In the genomic region with DNA sequence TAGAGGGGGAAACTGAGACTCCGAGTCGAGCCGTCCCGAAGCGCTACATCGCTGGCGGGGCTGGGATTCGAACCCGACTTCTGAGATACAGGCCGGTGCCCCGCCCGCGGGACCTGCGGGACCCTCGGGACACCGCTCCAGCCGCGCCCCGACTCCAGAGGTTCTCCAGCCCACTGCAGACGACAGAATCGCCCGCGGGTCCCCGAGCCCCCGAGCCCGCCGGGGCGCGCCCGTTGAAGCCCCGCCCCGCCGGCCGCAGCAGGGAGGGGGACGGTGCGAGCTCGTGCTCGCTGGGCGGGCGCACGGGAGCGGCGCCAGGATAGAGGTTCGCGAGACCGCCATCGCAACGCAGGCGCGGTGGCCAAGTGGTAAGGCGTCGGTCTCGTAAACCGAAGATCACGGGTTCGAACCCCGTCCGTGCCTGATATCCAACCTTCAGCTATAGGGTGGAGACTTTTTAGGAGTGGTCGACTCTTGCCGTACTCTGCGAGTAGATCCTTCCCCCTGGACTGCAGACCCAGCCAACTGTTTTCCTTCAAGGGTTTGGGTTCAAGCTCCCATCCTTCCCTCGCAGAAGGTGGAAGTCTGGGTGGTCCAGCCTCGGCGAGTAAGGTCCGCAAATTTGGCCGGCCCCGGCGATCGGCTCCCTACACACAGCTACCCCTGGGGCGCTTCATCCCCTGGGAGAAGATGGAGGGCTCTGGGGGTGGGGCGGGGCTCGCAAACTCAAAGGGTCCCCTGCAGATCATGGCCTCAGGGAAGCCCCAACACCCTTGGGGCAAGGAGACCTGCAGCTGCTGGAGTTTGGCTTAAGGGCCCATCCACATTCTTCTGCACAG, we compare ENCODE assay signal across 1 cellular context.
A peak's percentile ranks its signal among the peaks of the same experiment; 100 is the strongest.
TF ChIP-seq lines count a peak whose summit lies in the region.

No MANE protein-coding gene starts in this region.

TF ChIP-seq in K562, 482 proteins besides CTCF, POLR2A, EP300 and RAD21 (continued from another document and continues in another):
- TF ChIP-seq, protein P1, sequence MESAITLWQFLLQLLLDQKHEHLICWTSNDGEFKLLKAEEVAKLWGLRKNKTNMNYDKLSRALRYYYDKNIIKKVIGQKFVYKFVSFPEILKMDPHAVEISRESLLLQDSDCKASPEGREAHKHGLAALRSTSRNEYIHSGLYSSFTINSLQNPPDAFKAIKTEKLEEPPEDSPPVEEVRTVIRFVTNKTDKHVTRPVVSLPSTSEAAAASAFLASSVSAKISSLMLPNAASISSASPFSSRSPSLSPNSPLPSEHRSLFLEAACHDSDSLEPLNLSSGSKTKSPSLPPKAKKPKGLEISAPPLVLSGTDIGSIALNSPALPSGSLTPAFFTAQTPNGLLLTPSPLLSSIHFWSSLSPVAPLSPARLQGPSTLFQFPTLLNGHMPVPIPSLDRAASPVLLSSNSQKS (CRISPR knock-in tag; IDR thresholded peaks at IDR 0.05) = no peak
- no peak for TF ChIP-seq ZNF830 (CRISPR knock-in tag; IDR thresholded peaks at IDR 0.05)
- TF ChIP-seq HLTF (IDR thresholded peaks at IDR 0.05) = no peak
- no peak for TF ChIP-seq CC2D1A (IDR thresholded peaks at IDR 0.05)
- peak; percentile 65; the same call in 1 of the 2 replicates for TF ChIP-seq ZNF511 (CRISPR knock-in tag; IDR thresholded peaks at IDR 0.05)
- TF ChIP-seq HMG20B (CRISPR knock-in tag; IDR thresholded peaks at IDR 0.05) = no peak
- TF ChIP-seq ZNF23 (CRISPR knock-in tag; IDR thresholded peaks at IDR 0.05) = no peak
- TF ChIP-seq, protein P2, sequence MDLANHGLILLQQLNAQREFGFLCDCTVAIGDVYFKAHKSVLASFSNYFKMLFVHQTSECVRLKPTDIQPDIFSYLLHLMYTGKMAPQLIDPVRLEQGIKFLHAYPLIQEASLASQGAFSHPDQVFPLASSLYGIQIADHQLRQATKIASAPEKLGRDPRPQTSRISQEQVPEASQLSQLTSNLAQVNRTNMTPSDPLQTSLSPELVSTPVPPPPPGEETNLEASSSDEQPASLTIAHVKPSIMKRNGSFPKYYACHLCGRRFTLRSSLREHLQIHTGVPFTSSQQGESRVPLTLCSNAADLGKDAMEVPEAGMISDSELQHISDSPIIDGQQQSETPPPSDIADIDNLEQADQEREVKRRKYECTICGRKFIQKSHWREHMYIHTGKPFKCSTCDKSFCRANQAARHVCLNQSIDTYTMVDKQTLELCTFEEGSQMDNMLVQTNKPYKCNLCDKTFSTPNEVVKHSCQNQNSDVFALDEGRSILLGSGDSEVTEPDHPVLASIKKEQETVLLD (IDR thresholded peaks at IDR 0.05) = peak; percentile 71; the same call in 1 of the 2 replicates
- TF ChIP-seq DEAF1 (CRISPR knock-in tag; IDR thresholded peaks at IDR 0.05) = no peak
- no peak for TF ChIP-seq ZSCAN32 (CRISPR knock-in tag; IDR thresholded peaks at IDR 0.05)
- TF ChIP-seq ELF1 (tag; IDR thresholded peaks at IDR 0.05) = no peak
- no peak; a peak in 1 of 4 replicates for TF ChIP-seq RCOR1 (IDR thresholded peaks at IDR 0.05; ENCODE audit: borderline replicate concordance in 1 of 2, low read depth in 2 of 2, low read length in 2 of 2)
- peak; percentile 67; the same call in 1 of the 2 replicates for TF ChIP-seq XRCC5 (IDR thresholded peaks at IDR 0.05; ENCODE audit: low read depth, low read length)
- no peak for TF ChIP-seq SAFB2 (IDR thresholded peaks at IDR 0.05; ENCODE audit: borderline replicate concordance, low read depth, low read length, severe bottlenecking)
- TF ChIP-seq, protein P3, sequence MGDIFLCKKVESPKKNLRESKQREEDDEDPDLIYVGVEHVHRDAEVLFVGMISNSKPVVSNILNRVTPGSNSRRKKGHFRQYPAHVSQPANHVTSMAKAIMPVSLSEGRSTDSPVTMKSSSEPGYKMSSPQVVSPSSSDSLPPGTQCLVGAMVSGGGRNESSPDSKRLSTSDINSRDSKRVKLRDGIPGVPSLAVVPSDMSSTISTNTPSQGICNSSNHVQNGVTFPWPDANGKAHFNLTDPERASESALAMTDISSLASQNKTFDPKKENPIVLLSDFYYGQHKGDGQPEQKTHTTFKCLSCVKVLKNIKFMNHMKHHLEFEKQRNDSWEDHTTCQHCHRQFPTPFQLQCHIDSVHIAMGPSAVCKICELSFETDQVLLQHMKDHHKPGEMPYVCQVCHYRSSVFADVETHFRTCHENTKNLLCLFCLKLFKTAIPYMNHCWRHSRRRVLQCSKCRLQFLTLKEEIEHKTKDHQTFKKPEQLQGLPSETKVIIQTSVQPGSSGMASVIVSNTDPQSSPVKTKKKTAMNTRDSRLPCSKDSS (IDR thresholded peaks at IDR 0.05; ENCODE audit: low read depth, partially characterized antibody) = no peak
- no peak for TF ChIP-seq ARID2 (IDR thresholded peaks at IDR 0.05)
- TF ChIP-seq BDP1 (IDR thresholded peaks at IDR 0.05; ENCODE audit: insufficient read depth, insufficient read length) = peak; percentile 67
- TF ChIP-seq, protein P4, sequence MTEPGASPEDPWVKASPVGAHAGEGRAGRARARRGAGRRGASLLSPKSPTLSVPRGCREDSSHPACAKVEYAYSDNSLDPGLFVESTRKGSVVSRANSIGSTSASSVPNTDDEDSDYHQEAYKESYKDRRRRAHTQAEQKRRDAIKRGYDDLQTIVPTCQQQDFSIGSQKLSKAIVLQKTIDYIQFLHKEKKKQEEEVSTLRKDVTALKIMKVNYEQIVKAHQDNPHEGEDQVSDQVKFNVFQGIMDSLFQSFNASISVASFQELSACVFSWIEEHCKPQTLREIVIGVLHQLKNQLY (CRISPR knock-in tag; conservative IDR thresholded peaks at IDR 0.05) = no peak
- TF ChIP-seq MEIS2 (IDR thresholded peaks at IDR 0.05; ENCODE audit: partially characterized antibody) = peak; percentile 30
- TF ChIP-seq ILK (tag; IDR thresholded peaks at IDR 0.05; ENCODE audit: borderline replicate concordance, low read depth) = no peak
- no peak for TF ChIP-seq PHTF2 (CRISPR knock-in tag; IDR thresholded peaks at IDR 0.05)
- no peak for TF ChIP-seq MAFF (IDR thresholded peaks at IDR 0.05; ENCODE audit: low read length)
- no peak for TF ChIP-seq MEF2A (IDR thresholded peaks at IDR 0.05; ENCODE audit: control insufficient read depth, low read depth, low read length)
- TF ChIP-seq ZNF695 (CRISPR knock-in tag; IDR thresholded peaks at IDR 0.05) = no peak
- no peak for TF ChIP-seq FOXA3 (CRISPR knock-in tag; conservative IDR thresholded peaks at IDR 0.05 in 1 of 2, IDR thresholded peaks at IDR 0.05 in 1 of 2)
- TF ChIP-seq RFX5 (IDR thresholded peaks at IDR 0.05; ENCODE audit: low read depth, low read length) = no peak; the same call in 1 of the 2 replicates
- no peak for TF ChIP-seq TARDBP (IDR thresholded peaks at IDR 0.05)
- TF ChIP-seq RBFOX2 (IDR thresholded peaks at IDR 0.05; ENCODE audit: low read depth, low read length) = peak; percentile 59; the same call in 1 of the 2 replicates
- TF ChIP-seq ZNF780A (CRISPR knock-in tag; IDR thresholded peaks at IDR 0.05) = no peak
- TF ChIP-seq, protein P5, sequence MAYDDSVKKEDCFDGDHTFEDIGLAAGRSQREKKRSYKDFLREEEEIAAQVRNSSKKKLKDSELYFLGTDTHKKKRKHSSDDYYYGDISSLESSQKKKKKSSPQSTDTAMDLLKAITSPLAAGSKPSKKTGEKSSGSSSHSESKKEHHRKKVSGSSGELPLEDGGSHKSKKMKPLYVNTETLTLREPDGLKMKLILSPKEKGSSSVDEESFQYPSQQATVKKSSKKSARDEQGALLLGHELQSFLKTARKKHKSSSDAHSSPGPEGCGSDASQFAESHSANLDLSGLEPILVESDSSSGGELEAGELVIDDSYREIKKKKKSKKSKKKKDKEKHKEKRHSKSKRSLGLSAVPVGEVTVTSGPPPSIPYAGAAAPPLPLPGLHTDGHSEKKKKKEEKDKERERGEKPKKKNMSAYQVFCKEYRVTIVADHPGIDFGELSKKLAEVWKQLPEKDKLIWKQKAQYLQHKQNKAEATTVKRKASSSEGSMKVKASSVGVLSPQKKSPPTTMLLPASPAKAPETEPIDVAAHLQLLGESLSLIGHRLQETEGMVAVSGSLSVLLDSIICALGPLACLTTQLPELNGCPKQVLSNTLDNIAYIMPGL (CRISPR knock-in tag; IDR thresholded peaks at IDR 0.05) = peak; percentile 99
- no peak for TF ChIP-seq ATF1 (CRISPR knock-in tag; IDR thresholded peaks at IDR 0.05)
- peak; percentile 70 for TF ChIP-seq ATF1 (tag; IDR thresholded peaks at IDR 0.05)
- peak; percentile 51; the same call in 1 of the 2 replicates for TF ChIP-seq HDAC8 (tag; IDR thresholded peaks at IDR 0.05)
- TF ChIP-seq SRSF9 (IDR thresholded peaks at IDR 0.05; ENCODE audit: borderline replicate concordance, low read depth, low read length) = no peak
- TF ChIP-seq PREB (CRISPR knock-in tag; IDR thresholded peaks at IDR 0.05) = no peak
- no peak for TF ChIP-seq ZNF444 (CRISPR knock-in tag; IDR thresholded peaks at IDR 0.05)
- no peak for TF ChIP-seq E2F8 (IDR thresholded peaks at IDR 0.05; ENCODE audit: low read depth, partially characterized antibody)
- peak; percentile 71 for TF ChIP-seq RBM39 (optimal IDR thresholded peaks at IDR 0.05; ENCODE audit: low read depth, low read length)
- no peak for TF ChIP-seq U2AF2 (optimal IDR thresholded peaks at IDR 0.05; ENCODE audit: low read depth, low read length)
- peak; percentile 49 for TF ChIP-seq KLF13 (tag; IDR thresholded peaks at IDR 0.05; ENCODE audit: borderline replicate concordance, low read depth)
- TF ChIP-seq MTA1 (IDR thresholded peaks at IDR 0.05; ENCODE audit: borderline replicate concordance) = no peak
- no peak for TF ChIP-seq ETV5 (CRISPR knock-in tag; IDR thresholded peaks at IDR 0.05; ENCODE audit: low read depth)
- TF ChIP-seq ATF7 (IDR thresholded peaks at IDR 0.05) = peak; percentile 74; the same call in 1 of the 2 replicates
- TF ChIP-seq EGR1 (conservative IDR thresholded peaks at IDR 0.05) = 0 out of 2 replicates have a peak, but pooled peaks have one; percentile 0
- no peak for TF ChIP-seq ZNF124 (CRISPR knock-in tag; IDR thresholded peaks at IDR 0.05)
- TF ChIP-seq RBM15 (IDR thresholded peaks at IDR 0.05; ENCODE audit: insufficient read depth, low read length) = no peak
- TF ChIP-seq STAT6 (CRISPR knock-in tag; IDR thresholded peaks at IDR 0.05) = 0 out of 2 replicates have a peak, but pooled peaks have one; percentile 64
- peak; percentile 44 for TF ChIP-seq HCFC1 (IDR thresholded peaks at IDR 0.05; ENCODE audit: low read depth, low read length)
- TF ChIP-seq BHLHE40 (IDR thresholded peaks at IDR 0.05; ENCODE audit: low read length) = peak; percentile 93
- TF ChIP-seq RBM17 (IDR thresholded peaks at IDR 0.05; ENCODE audit: borderline replicate concordance, low read depth, low read length) = no peak
- peak; percentile 55; the same call in 1 of the 2 replicates for TF ChIP-seq GABPB1 (CRISPR knock-in tag; IDR thresholded peaks at IDR 0.05)
